ENCODE assay signal across 14 cellular contexts in genomic region chr20:32451682-32452461, GRCh38.
DNase-seq lines count a peak whose midpoint lies in the region; ATAC-seq, FAIRE-seq and TF ChIP-seq lines count a peak whose summit lies in the region.
"Had no signal": no experiment of that assay in that cellular context is flagged by ENCODE, and none has a peak within 500 bp of the region (broad histone marks: within the 10 kb centered on the region; RNA-seq: fewer than 3 reads in every experiment).

No MANE protein-coding gene starts in this region.

- CTCF ChIA-PET in CD4-positive, alpha-beta T cell (lab: Charles Lee) = no interaction called here

- no peak overlapping the region for H3K4me3 Mint-ChIP-seq in CD4-positive, alpha-beta T cell
- H3K4me3 Mint-ChIP-seq in astrocyte (ENCODE audit: unreplicated experiment) (no peak overlapping the region), nephron (no peak overlapping the region)
- H3K4me3 Mint-ChIP-seq: CD4-positive, CD25-positive, alpha-beta regulatory T cell; T-helper 1 cell treated with Interleukin-12 subunit alpha and Interleukin-12 subunit beta and Interleukin-4 antibody, amounts not matched to agents 30 μg/mL and 1 μg/mL, for 36 hours had no signal

- no peak overlapping the region for H3K4me3 ChIP-seq in H7 (ENCODE audit: insufficient read depth, low read depth, low read length)
- H3K4me3 ChIP-seq in astrocyte (ENCODE audit: insufficient read depth, low read depth, low read length) = no peak overlapping the region
- no peak overlapping the region for H3K4me3 ChIP-seq in prostate gland

- no peaks in the 10 kb centered on the region for H3K27me3 ChIP-seq in CD4-positive, alpha-beta T cell (ENCODE audit: control insufficient read depth, insufficient read depth, low read length)
- H3K27me3 ChIP-seq in H7 (ENCODE audit: control insufficient read depth, insufficient read depth, low read length) (no peaks in the 10 kb centered on the region), astrocyte (ENCODE audit: insufficient read depth, low read length) (no peaks in the 10 kb centered on the region), prostate gland (replicated peaks; ENCODE audit: insufficient read depth) (no peaks in the 10 kb centered on the region)

- intact Hi-C loops in CD4-positive, alpha-beta T cell (cut with DNase I, micrococcal nuclease) = no loop called here
- intact Hi-C loops in prostate gland (cut with DNase I) = no loop called here

- peak overlapping the region; percentile 73 for H3K27ac Mint-ChIP-seq in CD4-positive, alpha-beta T cell
- H3K27ac Mint-ChIP-seq in astrocyte (ENCODE audit: unreplicated experiment) = peak overlapping the region; percentile 62
- peak overlapping the region in 2 of 3 experiments; percentile 20 to 50 for H3K27ac Mint-ChIP-seq in nephron
- H3K27ac Mint-ChIP-seq: T-helper 1 cell treated with Interleukin-12 subunit alpha and Interleukin-12 subunit beta and Interleukin-4 antibody, amounts not matched to agents 30 μg/mL and 1 μg/mL, for 36 hours had no signal

- H4K20me1 ChIP-seq in astrocyte (ENCODE audit: insufficient read depth, low read length) = peaks cover 84% of the 10 kb centered on the region

- H3K9me3 Mint-ChIP-seq in CD4-positive, alpha-beta T cell = no peaks in the 10 kb centered on the region
- H3K9me3 Mint-ChIP-seq in astrocyte (ENCODE audit: unreplicated experiment) (no peaks in the 10 kb centered on the region), nephron (no peaks in the 10 kb centered on the region)
- H3K9me3 Mint-ChIP-seq: CD4-positive, CD25-positive, alpha-beta regulatory T cell; T-helper 1 cell treated with Interleukin-12 subunit alpha and Interleukin-12 subunit beta and Interleukin-4 antibody, amounts not matched to agents 30 μg/mL and 1 μg/mL, for 36 hours had no signal

- POLR2A ChIA-PET in CD4-positive, alpha-beta T cell (lab: Charles Lee) = no interaction called here

- ATAC-seq in CD4-positive, alpha-beta T cell (ENCODE audit: poor library complexity) = no peak
- ATAC-seq: PC-3 had no signal

- no peaks in the 10 kb centered on the region for H3K27me3 Mint-ChIP-seq in CD4-positive, alpha-beta T cell
- H3K27me3 Mint-ChIP-seq in astrocyte (ENCODE audit: low read depth, unreplicated experiment) = no peaks in the 10 kb centered on the region
- no peaks in the 10 kb centered on the region for H3K27me3 Mint-ChIP-seq in nephron (ENCODE audit: low read depth)
- H3K27me3 Mint-ChIP-seq: CD4-positive, CD25-positive, alpha-beta regulatory T cell had no signal

- no peak for TF ChIP-seq CTCF in CD4-positive, alpha-beta T cell (IDR thresholded peaks at IDR 0.05)
- TF ChIP-seq CTCF in astrocyte (IDR thresholded peaks at IDR 0.05; ENCODE audit: insufficient read depth, low read depth, low read length) (no peak), nephron (IDR thresholded peaks at IDR 0.05; ENCODE audit: unreplicated experiment in 3 of 3) (no peak), prostate gland (IDR thresholded peaks at IDR 0.05) (no peak)

- no peak for FAIRE-seq in astrocyte (lab: Jason Lieb, UNC)

- DNase-seq in CD4-positive, alpha-beta T cell = no peak
- DNase-seq in H7 (peak; percentile 70), astrocyte (ENCODE audit: low read depth) (no peak), ureter (ENCODE audit: low spot score) (no peak), NCI-H2081 (lab: John Stamatoyannopoulos, UW) (no peak), NK-92 (lab: John Stamatoyannopoulos, UW; ENCODE audit: unreplicated experiment) (no peak), prostate gland (ENCODE audit: low spot score) (no peak)
- DNase-seq: CD4-positive, CD25-positive, alpha-beta regulatory T cell; GF-D8; PC-3; retina; stimulated activated CD4-positive, alpha-beta T cell treated with anti-CD3 and anti-CD28 coated beads, Interleukin-4, amount 100 ng/mL, for 4 hours had no signal

- H3K4me2 ChIP-seq in astrocyte (ENCODE audit: low read length) = no peak overlapping the region

- H3K4me1 Mint-ChIP-seq in CD4-positive, alpha-beta T cell (ENCODE audit: low read depth) = peaks cover 3% of the 10 kb centered on the region
- H3K4me1 Mint-ChIP-seq in astrocyte (ENCODE audit: low read depth, unreplicated experiment) (peaks cover 8% of the 10 kb centered on the region), nephron (peaks cover 11% of the 10 kb centered on the region)

- H3K9me3 ChIP-seq in CD4-positive, alpha-beta T cell (ENCODE audit: control insufficient read depth, low read length) = no peaks in the 10 kb centered on the region
- H3K9me3 ChIP-seq in astrocyte (ENCODE audit: insufficient read depth, low read depth, low read length) = no peaks in the 10 kb centered on the region
- no peaks in the 10 kb centered on the region for H3K9me3 ChIP-seq in prostate gland

- H2AFZ ChIP-seq in astrocyte (ENCODE audit: low read depth, low read length) = no peak overlapping the region

- H3K4me1 ChIP-seq in astrocyte (ENCODE audit: insufficient read depth, low read length) = peaks cover 5% of the 10 kb centered on the region
- peaks cover 7% of the 10 kb centered on the region for H3K4me1 ChIP-seq in prostate gland (replicated peaks)

- peaks cover 37% of the 10 kb centered on the region for H3K79me2 ChIP-seq in astrocyte (ENCODE audit: insufficient read depth, low read length)

- peak overlapping the region; percentile 45 for H3K27ac ChIP-seq in CD4-positive, alpha-beta T cell (ENCODE audit: low read depth, low read length)
- no peak overlapping the region for H3K27ac ChIP-seq in astrocyte (ENCODE audit: low read depth, low read length)
- no peak overlapping the region for H3K27ac ChIP-seq in prostate gland

- 78% methylated on average over 27 of the region's 27 CpGs for WGBS in prostate gland

- H3K36me3 ChIP-seq in H7 (replicated peaks; ENCODE audit: control insufficient read depth, insufficient read depth, low read length) (peaks cover 54% of the 10 kb centered on the region), astrocyte (ENCODE audit: insufficient read depth, low read length) (peaks cover 19% of the 10 kb centered on the region), prostate gland (peaks cover 0 to 13% of the 10 kb centered on the region in 2 donors)

- TF ChIP-seq POLR2A in prostate gland (IDR thresholded peaks at IDR 0.05) = no peak

- no peak overlapping the region for H3K9ac ChIP-seq in astrocyte (ENCODE audit: low read length)

- peaks cover 87% of the 10 kb centered on the region for H3K36me3 Mint-ChIP-seq in CD4-positive, alpha-beta T cell (ENCODE audit: low read depth)
- H3K36me3 Mint-ChIP-seq in astrocyte (ENCODE audit: low read depth, unreplicated experiment) (peaks cover 20% of the 10 kb centered on the region), nephron (ENCODE audit: low read depth) (peaks cover 43% of the 10 kb centered on the region)
